ENCODE assay signal across 1 cellular context in genomic region chr16:69339289-69340094, GRCh38.
TF ChIP-seq lines count a peak whose summit lies in the region.

COG8 (minus strand) TSS chr16:69339564; CDS start chr16:69339552, 12 bp downstream.
NIP7 (plus strand) TSS chr16:69339772; CDS start chr16:69339830, 58 bp downstream.

TF ChIP-seq in HepG2, 621 proteins besides CTCF, POLR2A, EP300 and RAD21 (continued from another document and continues in another):
- peak; percentile 62; the same call in 1 of the 2 replicates for TF ChIP-seq ZBTB43 (CRISPR knock-in tag; conservative IDR thresholded peaks at IDR 0.05)
- TF ChIP-seq DR1 (CRISPR knock-in tag; IDR thresholded peaks at IDR 0.05), result peak; percentile 94
- no peak for TF ChIP-seq HDAC6 (IDR thresholded peaks at IDR 0.05; ENCODE audit: low read depth, low read length)
- no peak for TF ChIP-seq SOX6 (IDR thresholded peaks at IDR 0.05)
- peak; percentile 83 for TF ChIP-seq SOX6 (CRISPR knock-in tag; IDR thresholded peaks at IDR 0.05)
- TF ChIP-seq ZSCAN20 (CRISPR knock-in tag; IDR thresholded peaks at IDR 0.05; ENCODE audit: borderline replicate concordance), result 0 out of 2 replicates have a peak, but pooled peaks have one; percentile 59
- TF ChIP-seq ZNF615 (CRISPR knock-in tag; IDR thresholded peaks at IDR 0.05; ENCODE audit: borderline replicate concordance), result peak; percentile 68; the same call in 1 of the 2 replicates
- TF ChIP-seq ZSCAN5A (CRISPR knock-in tag; IDR thresholded peaks at IDR 0.05; ENCODE audit: borderline replicate concordance), result peak; percentile 97
- no peak; the same call in 1 of the 2 replicates for TF ChIP-seq ZNF724P (CRISPR knock-in tag; IDR thresholded peaks at IDR 0.05; ENCODE audit: borderline replicate concordance)
- TF ChIP-seq DPF2 (CRISPR knock-in tag; IDR thresholded peaks at IDR 0.05; ENCODE audit: borderline replicate concordance, low read depth), result no peak
- no peak for TF ChIP-seq POLR2AphosphoS2 (IDR thresholded peaks at IDR 0.05; ENCODE audit: low read depth, low read length)
- no peak for TF ChIP-seq NR1H2 (CRISPR knock-in tag; IDR thresholded peaks at IDR 0.05; ENCODE audit: borderline replicate concordance, low read depth)
- TF ChIP-seq ZNF614 (CRISPR knock-in tag; IDR thresholded peaks at IDR 0.05; ENCODE audit: borderline replicate concordance), result peak; percentile 78
- peak; percentile 91; the same call in 1 of the 2 replicates for TF ChIP-seq ZNF816 (CRISPR knock-in tag; IDR thresholded peaks at IDR 0.05; ENCODE audit: borderline replicate concordance)
- no peak for TF ChIP-seq NFIC (IDR thresholded peaks at IDR 0.05; ENCODE audit: low read length)
- TF ChIP-seq PITX1 (CRISPR knock-in tag; IDR thresholded peaks at IDR 0.05), result peak; percentile 30; the same call in 1 of the 2 replicates
- TF ChIP-seq RFX3 (CRISPR knock-in tag; IDR thresholded peaks at IDR 0.05), result no peak
- TF ChIP-seq HES4 (CRISPR knock-in tag; IDR thresholded peaks at IDR 0.05; ENCODE audit: borderline replicate concordance), result peak; percentile 87
- no peak for TF ChIP-seq TCF7 (IDR thresholded peaks at IDR 0.05; ENCODE audit: low read depth)
- peak; percentile 96; the same call in 1 of the 2 replicates for TF ChIP-seq TOPORS (CRISPR knock-in tag; IDR thresholded peaks at IDR 0.05)
- peak; percentile 97 for TF ChIP-seq HOXA3 (CRISPR knock-in tag; IDR thresholded peaks at IDR 0.05)
- TF ChIP-seq IRX3 (CRISPR knock-in tag; IDR thresholded peaks at IDR 0.05; ENCODE audit: borderline replicate concordance, low read depth), result 0 out of 2 replicates have a peak, but pooled peaks have one; percentile 17
- no peak for TF ChIP-seq ADNP (CRISPR knock-in tag; IDR thresholded peaks at IDR 0.05)
- peak; percentile 88 for TF ChIP-seq ZNF280D (CRISPR knock-in tag; IDR thresholded peaks at IDR 0.05)
- no peak for TF ChIP-seq FOXA1 (IDR thresholded peaks at IDR 0.05)
- no peak for TF ChIP-seq FOXA1 (CRISPR knock-in tag; IDR thresholded peaks at IDR 0.05)
- TF ChIP-seq NR0B2 (CRISPR knock-in tag; IDR thresholded peaks at IDR 0.05), result peak; percentile 92
- TF ChIP-seq ZNF770 (CRISPR knock-in tag; IDR thresholded peaks at IDR 0.05), result peak; percentile 64
- TF ChIP-seq SYNCRIP (IDR thresholded peaks at IDR 0.05; ENCODE audit: insufficient read depth, low read depth, low read length), result no peak
- TF ChIP-seq DNMT3B (CRISPR knock-in tag; conservative IDR thresholded peaks at IDR 0.05), result peak; percentile 95
- TF ChIP-seq GRHL1 (CRISPR knock-in tag; conservative IDR thresholded peaks at IDR 0.05), result no peak
- TF ChIP-seq NFYC (CRISPR knock-in tag; IDR thresholded peaks at IDR 0.05), result peak; percentile 48; the same call in 1 of the 2 replicates
- TF ChIP-seq RCOR2 (CRISPR knock-in tag; IDR thresholded peaks at IDR 0.05), result no peak
- TF ChIP-seq CSRNP1 (CRISPR knock-in tag; IDR thresholded peaks at IDR 0.05), result peak; percentile 98
- no peak for TF ChIP-seq TCF12 (IDR thresholded peaks at IDR 0.05)
- TF ChIP-seq TCF12 (CRISPR knock-in tag; IDR thresholded peaks at IDR 0.05), result no peak
- 0 out of 2 replicates have a peak, but pooled peaks have one; percentile 34 for TF ChIP-seq DNMT1 (CRISPR knock-in tag; IDR thresholded peaks at IDR 0.05)
- no peak for TF ChIP-seq PRDM4 (CRISPR knock-in tag; IDR thresholded peaks at IDR 0.05; ENCODE audit: borderline replicate concordance)
- TF ChIP-seq SP2 (CRISPR knock-in tag; IDR thresholded peaks at IDR 0.05), result peak; percentile 65; the same call in 1 of the 2 replicates
- TF ChIP-seq ETV6 (CRISPR knock-in tag; conservative IDR thresholded peaks at IDR 0.05), result peak; percentile 92
- 0 out of 2 replicates have a peak, but pooled peaks have one; percentile 63 for TF ChIP-seq KLF12 (CRISPR knock-in tag; IDR thresholded peaks at IDR 0.05; ENCODE audit: borderline replicate concordance)
- peak; percentile 34 for TF ChIP-seq ZNF879 (CRISPR knock-in tag; IDR thresholded peaks at IDR 0.05)
- TF ChIP-seq ZMAT5 (CRISPR knock-in tag; IDR thresholded peaks at IDR 0.05; ENCODE audit: borderline replicate concordance, low read depth), result no peak
- TF ChIP-seq ZNF883 (CRISPR knock-in tag; IDR thresholded peaks at IDR 0.05; ENCODE audit: not compliant biosample characterization), result peak; percentile 56
- no peak for TF ChIP-seq SRSF4 (IDR thresholded peaks at IDR 0.05; ENCODE audit: low read depth, low read length, poor library complexity, severe bottlenecking)
- peak; percentile 66; the same call in 1 of the 2 replicates for TF ChIP-seq DMTF1 (CRISPR knock-in tag; IDR thresholded peaks at IDR 0.05)
- TF ChIP-seq HOXA7 (CRISPR knock-in tag; IDR thresholded peaks at IDR 0.05), result peak; percentile 80; the same call in 1 of the 2 replicates
